ENCODE assay signal across 1 cellular context in the genomic region with DNA sequence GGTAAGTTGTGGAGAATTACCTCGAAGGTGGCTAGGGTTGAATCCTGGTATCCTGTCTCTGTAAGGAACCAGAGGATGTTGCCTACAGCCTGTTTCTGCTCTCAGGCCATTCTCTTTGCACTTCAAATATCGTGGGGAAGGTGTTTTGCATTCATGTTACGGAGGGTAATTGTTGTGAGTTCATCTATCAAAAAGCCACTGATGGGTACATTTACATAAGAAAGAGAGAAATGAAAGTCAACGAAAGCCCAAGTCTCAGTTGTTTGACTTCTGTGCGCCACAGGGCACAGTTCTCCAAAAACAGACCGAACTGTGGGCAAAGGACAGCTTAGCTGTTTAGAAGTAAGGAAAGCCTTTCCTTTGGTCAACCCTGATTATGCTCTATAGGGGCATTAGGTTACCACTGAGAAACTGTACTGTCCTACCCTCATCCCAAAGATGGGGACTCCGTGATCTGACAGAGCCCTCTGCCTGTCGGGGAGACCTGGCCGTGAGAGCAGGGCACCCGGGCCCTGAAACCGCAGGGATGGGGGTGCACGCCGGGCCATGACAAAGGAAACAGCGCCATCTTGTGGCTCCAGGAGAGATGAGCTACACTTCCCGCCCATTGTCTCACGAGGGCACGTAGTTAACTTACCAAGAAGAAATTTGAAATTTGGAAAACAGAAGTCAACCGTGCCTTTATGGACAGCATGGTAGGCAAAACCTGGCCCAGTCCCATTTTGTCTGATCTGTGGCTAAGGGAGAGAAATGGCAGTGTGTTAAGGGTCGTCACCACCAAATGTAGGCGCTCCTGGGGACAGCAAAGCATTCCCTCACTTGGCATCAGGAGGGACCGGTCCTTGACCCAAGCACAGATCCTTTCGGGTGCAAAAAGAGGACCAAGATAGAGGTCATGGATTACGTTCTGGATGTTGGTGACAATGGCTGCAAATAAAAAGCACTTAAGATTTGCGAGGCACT.
TF ChIP-seq lines count a peak whose summit lies in the region.

No MANE protein-coding gene starts in this region.

TF ChIP-seq in HEK293, 187 proteins besides CTCF, POLR2A, EP300 and RAD21 (continued from another document):
- TF ChIP-seq, protein P1, sequence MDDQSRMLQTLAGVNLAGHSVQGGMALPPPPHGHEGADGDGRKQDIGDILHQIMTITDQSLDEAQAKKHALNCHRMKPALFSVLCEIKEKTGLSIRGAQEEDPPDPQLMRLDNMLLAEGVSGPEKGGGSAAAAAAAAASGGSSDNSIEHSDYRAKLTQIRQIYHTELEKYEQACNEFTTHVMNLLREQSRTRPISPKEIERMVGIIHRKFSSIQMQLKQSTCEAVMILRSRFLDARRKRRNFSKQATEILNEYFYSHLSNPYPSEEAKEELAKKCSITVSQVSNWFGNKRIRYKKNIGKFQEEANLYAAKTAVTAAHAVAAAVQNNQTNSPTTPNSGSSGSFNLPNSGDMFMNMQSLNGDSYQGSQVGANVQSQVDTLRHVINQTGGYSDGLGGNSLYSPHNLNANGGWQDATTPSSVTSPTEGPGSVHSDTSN (CRISPR knock-in tag; IDR thresholded peaks at IDR 0.05): no peak
- TF ChIP-seq, protein P2, sequence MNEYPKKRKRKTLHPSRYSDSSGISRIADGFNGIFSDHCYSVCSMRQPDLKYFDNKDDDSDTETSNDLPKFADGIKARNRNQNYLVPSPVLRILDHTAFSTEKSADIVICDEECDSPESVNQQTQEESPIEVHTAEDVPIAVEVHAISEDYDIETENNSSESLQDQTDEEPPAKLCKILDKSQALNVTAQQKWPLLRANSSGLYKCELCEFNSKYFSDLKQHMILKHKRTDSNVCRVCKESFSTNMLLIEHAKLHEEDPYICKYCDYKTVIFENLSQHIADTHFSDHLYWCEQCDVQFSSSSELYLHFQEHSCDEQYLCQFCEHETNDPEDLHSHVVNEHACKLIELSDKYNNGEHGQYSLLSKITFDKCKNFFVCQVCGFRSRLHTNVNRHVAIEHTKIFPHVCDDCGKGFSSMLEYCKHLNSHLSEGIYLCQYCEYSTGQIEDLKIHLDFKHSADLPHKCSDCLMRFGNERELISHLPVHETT (tag by site-specific recombination; IDR thresholded peaks at IDR 0.05): no peak
- TF ChIP-seq ZNF335 (tag by site-specific recombination; conservative IDR thresholded peaks at IDR 0.05) (peak; percentile 84), ZNF174 (tag by site-specific recombination; IDR thresholded peaks at IDR 0.05) (no peak), ZSCAN30 (tag by site-specific recombination; IDR thresholded peaks at IDR 0.05) (peak; percentile 27; the same call in 1 of the 2 replicates), ZNF610 (tag by site-specific recombination; IDR thresholded peaks at IDR 0.05; ENCODE audit: borderline replicate concordance) (no peak), ZNF302 (tag by site-specific recombination; IDR thresholded peaks at IDR 0.05; ENCODE audit: low read depth) (no peak), KLF16 (tag by site-specific recombination; IDR thresholded peaks at IDR 0.05) (no peak), ZNF571 (tag by site-specific recombination; IDR thresholded peaks at IDR 0.05) (no peak), YY1 (tag by site-specific recombination; IDR thresholded peaks at IDR 0.05) (no peak), SCRT2 (tag by site-specific recombination; IDR thresholded peaks at IDR 0.05) (no peak), ZNF660 (tag by site-specific recombination; IDR thresholded peaks at IDR 0.05) (0 out of 2 replicates have a peak, but pooled peaks have one; percentile 45), ZNF521 (tag by site-specific recombination; IDR thresholded peaks at IDR 0.05) (no peak), ZNF391 (tag by site-specific recombination; IDR thresholded peaks at IDR 0.05; ENCODE audit: borderline replicate concordance, low read depth) (no peak), ZNF747 (tag by site-specific recombination; IDR thresholded peaks at IDR 0.05) (no peak), ZNF529 (tag by site-specific recombination; IDR thresholded peaks at IDR 0.05; ENCODE audit: insufficient replicate concordance) (no peak), ZBTB8A (tag by site-specific recombination; IDR thresholded peaks at IDR 0.05) (no peak), ZNF37A (tag by site-specific recombination; IDR thresholded peaks at IDR 0.05) (no peak), GLIS2 (tag by site-specific recombination; IDR thresholded peaks at IDR 0.05) (no peak), RBAK (tag by site-specific recombination; IDR thresholded peaks at IDR 0.05) (no peak), ZNF791 (tag by site-specific recombination; IDR thresholded peaks at IDR 0.05) (no peak), OSR2 (tag by site-specific recombination; IDR thresholded peaks at IDR 0.05) (no peak), ZNF548 (tag by site-specific recombination; IDR thresholded peaks at IDR 0.05) (no peak), ZNF366 (tag by site-specific recombination; conservative IDR thresholded peaks at IDR 0.05) (no peak), ZNF175 (tag by site-specific recombination; IDR thresholded peaks at IDR 0.05) (no peak), ZNF138 (tag by site-specific recombination; IDR thresholded peaks at IDR 0.05; ENCODE audit: borderline replicate concordance) (no peak), IKZF3 (tag by site-specific recombination; IDR thresholded peaks at IDR 0.05) (no peak), ZNF596 (tag by site-specific recombination; IDR thresholded peaks at IDR 0.05) (no peak), ZEB2 (tag by site-specific recombination; IDR thresholded peaks at IDR 0.05) (no peak)
- TF ChIP-seq, protein P3, sequence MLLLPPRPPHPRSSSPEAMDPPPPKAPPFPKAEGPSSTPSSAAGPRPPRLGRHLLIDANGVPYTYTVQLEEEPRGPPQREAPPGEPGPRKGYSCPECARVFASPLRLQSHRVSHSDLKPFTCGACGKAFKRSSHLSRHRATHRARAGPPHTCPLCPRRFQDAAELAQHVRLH (tag by site-specific recombination; IDR thresholded peaks at IDR 0.05): no peak
- TF ChIP-seq, protein P4, sequence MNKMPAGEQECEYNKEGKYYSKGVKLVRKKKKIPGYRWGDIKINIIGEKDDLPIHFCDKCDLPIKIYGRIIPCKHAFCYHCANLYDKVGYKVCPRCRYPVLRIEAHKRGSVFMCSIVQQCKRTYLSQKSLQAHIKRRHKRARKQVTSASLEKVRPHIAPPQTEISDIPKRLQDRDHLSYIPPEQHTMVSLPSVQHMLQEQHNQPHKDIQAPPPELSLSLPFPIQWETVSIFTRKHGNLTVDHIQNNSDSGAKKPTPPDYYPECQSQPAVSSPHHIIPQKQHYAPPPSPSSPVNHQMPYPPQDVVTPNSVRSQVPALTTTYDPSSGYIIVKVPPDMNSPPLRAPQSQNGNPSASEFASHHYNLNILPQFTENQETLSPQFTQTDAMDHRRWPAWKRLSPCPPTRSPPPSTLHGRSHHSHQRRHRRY (tag by site-specific recombination; IDR thresholded peaks at IDR 0.05): no peak
- TF ChIP-seq, protein P5, sequence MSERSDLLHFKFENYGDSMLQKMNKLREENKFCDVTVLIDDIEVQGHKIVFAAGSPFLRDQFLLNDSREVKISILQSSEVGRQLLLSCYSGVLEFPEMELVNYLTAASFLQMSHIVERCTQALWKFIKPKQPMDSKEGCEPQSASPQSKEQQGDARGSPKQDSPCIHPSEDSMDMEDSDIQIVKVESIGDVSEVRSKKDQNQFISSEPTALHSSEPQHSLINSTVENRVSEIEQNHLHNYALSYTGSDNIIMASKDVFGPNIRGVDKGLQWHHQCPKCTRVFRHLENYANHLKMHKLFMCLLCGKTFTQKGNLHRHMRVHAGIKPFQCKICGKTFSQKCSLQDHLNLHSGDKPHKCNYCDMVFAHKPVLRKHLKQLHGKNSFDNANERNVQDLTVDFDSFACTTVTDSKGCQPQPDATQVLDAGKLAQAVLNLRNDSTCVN (tag by site-specific recombination; optimal IDR thresholded peaks at IDR 0.05): no peak
- TF ChIP-seq, protein P6, sequence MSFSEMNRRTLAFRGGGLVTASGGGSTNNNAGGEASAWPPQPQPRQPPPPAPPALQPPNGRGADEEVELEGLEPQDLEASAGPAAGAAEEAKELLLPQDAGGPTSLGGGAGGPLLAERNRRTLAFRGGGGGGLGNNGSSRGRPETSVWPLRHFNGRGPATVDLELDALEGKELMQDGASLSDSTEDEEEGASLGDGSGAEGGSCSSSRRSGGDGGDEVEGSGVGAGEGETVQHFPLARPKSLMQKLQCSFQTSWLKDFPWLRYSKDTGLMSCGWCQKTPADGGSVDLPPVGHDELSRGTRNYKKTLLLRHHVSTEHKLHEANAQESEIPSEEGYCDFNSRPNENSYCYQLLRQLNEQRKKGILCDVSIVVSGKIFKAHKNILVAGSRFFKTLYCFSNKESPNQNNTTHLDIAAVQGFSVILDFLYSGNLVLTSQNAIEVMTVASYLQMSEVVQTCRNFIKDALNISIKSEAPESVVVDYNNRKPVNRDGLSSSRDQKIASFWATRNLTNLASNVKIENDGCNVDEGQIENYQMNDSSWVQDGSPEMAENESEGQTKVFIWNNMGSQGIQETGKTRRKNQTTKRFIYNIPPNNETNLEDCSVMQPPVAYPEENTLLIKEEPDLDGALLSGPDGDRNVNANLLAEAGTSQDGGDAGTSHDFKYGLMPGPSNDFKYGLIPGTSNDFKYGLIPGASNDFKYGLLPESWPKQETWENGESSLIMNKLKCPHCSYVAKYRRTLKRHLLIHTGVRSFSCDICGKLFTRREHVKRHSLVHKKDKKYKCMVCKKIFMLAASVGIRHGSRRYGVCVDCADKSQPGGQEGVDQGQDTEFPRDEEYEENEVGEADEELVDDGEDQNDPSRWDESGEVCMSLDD (tag by site-specific recombination; IDR thresholded peaks at IDR 0.05): no peak
- TF ChIP-seq, protein P7, sequence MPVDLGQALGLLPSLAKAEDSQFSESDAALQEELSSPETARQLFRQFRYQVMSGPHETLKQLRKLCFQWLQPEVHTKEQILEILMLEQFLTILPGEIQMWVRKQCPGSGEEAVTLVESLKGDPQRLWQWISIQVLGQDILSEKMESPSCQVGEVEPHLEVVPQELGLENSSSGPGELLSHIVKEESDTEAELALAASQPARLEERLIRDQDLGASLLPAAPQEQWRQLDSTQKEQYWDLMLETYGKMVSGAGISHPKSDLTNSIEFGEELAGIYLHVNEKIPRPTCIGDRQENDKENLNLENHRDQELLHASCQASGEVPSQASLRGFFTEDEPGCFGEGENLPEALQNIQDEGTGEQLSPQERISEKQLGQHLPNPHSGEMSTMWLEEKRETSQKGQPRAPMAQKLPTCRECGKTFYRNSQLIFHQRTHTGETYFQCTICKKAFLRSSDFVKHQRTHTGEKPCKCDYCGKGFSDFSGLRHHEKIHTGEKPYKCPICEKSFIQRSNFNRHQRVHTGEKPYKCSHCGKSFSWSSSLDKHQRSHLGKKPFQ (tag by site-specific recombination; IDR thresholded peaks at IDR 0.05): no peak
- TF ChIP-seq, protein P8, sequence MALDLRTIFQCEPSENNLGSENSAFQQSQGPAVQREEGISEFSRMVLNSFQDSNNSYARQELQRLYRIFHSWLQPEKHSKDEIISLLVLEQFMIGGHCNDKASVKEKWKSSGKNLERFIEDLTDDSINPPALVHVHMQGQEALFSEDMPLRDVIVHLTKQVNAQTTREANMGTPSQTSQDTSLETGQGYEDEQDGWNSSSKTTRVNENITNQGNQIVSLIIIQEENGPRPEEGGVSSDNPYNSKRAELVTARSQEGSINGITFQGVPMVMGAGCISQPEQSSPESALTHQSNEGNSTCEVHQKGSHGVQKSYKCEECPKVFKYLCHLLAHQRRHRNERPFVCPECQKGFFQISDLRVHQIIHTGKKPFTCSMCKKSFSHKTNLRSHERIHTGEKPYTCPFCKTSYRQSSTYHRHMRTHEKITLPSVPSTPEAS (tag by site-specific recombination; IDR thresholded peaks at IDR 0.05): no peak
- TF ChIP-seq, protein P9, sequence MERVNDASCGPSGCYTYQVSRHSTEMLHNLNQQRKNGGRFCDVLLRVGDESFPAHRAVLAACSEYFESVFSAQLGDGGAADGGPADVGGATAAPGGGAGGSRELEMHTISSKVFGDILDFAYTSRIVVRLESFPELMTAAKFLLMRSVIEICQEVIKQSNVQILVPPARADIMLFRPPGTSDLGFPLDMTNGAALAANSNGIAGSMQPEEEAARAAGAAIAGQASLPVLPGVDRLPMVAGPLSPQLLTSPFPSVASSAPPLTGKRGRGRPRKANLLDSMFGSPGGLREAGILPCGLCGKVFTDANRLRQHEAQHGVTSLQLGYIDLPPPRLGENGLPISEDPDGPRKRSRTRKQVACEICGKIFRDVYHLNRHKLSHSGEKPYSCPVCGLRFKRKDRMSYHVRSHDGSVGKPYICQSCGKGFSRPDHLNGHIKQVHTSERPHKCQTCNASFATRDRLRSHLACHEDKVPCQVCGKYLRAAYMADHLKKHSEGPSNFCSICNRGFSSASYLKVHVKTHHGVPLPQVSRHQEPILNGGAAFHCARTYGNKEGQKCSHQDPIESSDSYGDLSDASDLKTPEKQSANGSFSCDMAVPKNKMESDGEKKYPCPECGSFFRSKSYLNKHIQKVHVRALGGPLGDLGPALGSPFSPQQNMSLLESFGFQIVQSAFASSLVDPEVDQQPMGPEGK (tag by site-specific recombination; IDR thresholded peaks at IDR 0.05): 0 out of 2 replicates have a peak, but pooled peaks have one; percentile 23
- TF ChIP-seq, protein P10, sequence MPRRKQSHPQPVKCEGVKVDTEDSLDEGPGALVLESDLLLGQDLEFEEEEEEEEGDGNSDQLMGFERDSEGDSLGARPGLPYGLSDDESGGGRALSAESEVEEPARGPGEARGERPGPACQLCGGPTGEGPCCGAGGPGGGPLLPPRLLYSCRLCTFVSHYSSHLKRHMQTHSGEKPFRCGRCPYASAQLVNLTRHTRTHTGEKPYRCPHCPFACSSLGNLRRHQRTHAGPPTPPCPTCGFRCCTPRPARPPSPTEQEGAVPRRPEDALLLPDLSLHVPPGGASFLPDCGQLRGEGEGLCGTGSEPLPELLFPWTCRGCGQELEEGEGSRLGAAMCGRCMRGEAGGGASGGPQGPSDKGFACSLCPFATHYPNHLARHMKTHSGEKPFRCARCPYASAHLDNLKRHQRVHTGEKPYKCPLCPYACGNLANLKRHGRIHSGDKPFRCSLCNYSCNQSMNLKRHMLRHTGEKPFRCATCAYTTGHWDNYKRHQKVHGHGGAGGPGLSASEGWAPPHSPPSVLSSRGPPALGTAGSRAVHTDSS (tag by site-specific recombination; IDR thresholded peaks at IDR 0.05): 0 out of 2 replicates have a peak, but pooled peaks have one; percentile 28
